Comparison of ENCODE assay signal across 8 cellular contexts in genomic region chr14:32711103-32711680, GRCh38.
DNase-seq lines count a peak whose midpoint lies in the region; ATAC-seq and TF ChIP-seq lines count a peak whose summit lies in the region.

No MANE protein-coding gene starts in this region.

- no peak overlapping the region for H3K4me3 ChIP-seq in choroid plexus epithelial cell (ENCODE audit: low read depth, low read length)

- no peaks in the 10 kb centered on the region for H3K36me3 Mint-ChIP-seq in activated CD4-positive, alpha-beta T cell treated with anti-CD3 and anti-CD28 coated beads, Interleukin-2, amount 10 ng/mL, durations not matched to agents 24 days and 14 days (ENCODE audit: low read depth)

- no peaks in the 10 kb centered on the region for H3K27me3 Mint-ChIP-seq in activated CD4-positive, alpha-beta T cell treated with anti-CD3 and anti-CD28 coated beads, Interleukin-2, amount 10 ng/mL, durations not matched to agents 24 days and 14 days

- H3K27ac Mint-ChIP-seq in activated CD4-positive, alpha-beta T cell treated with anti-CD3 and anti-CD28 coated beads, Interleukin-2, amount 10 ng/mL, durations not matched to agents 24 days and 14 days = no peak overlapping the region

- peak; percentile 62 for DNase-seq in activated CD4-positive, alpha-beta T cell treated with anti-CD3 and anti-CD28 coated beads, Interleukin-2, amount 10 ng/mL, durations not matched to agents 24 days and 14 days
- no peak for DNase-seq in activated CD4-positive, alpha-beta T cell treated with anti-CD3 and anti-CD28 coated beads for 1 hour
- DNase-seq in NCI-H774 (lab: John Stamatoyannopoulos, UW) = peak; percentile 73
- peak; percentile 75 for DNase-seq in choroid plexus epithelial cell (ENCODE audit: low read depth)
- peak; percentile 43 to 71 for DNase-seq in lung microvascular endothelial cell (ENCODE audit: low read depth in 2 of 2)
- DNase-seq in stimulated activated naive CD4-positive, alpha-beta T cell (lab: John Stamatoyannopoulos, UW) = no peak

- intact Hi-C loops in activated CD4-positive, alpha-beta T cell treated with anti-CD3 and anti-CD28 coated beads, Interleukin-2, amount 10 ng/mL, durations not matched to agents 24 days and 14 days (cut with micrococcal nuclease) = loop anchor here (2.0 to 5.0 kb wide), 2 partner anchors 1081 to 1590 kb away; no protein-coding TSS in a partner anchor

- ATAC-seq in HG03432 (IDR thresholded peaks at IDR 0.05; ENCODE audit: unreplicated experiment) (peak; percentile 65), HG02623 (IDR thresholded peaks at IDR 0.05; ENCODE audit: unreplicated experiment) (no peak)

- H3K9me3 Mint-ChIP-seq in activated CD4-positive, alpha-beta T cell treated with anti-CD3 and anti-CD28 coated beads, Interleukin-2, amount 10 ng/mL, durations not matched to agents 24 days and 14 days = no peaks in the 10 kb centered on the region

- H3K4me3 Mint-ChIP-seq in activated CD4-positive, alpha-beta T cell treated with anti-CD3 and anti-CD28 coated beads, Interleukin-2, amount 10 ng/mL, durations not matched to agents 24 days and 14 days = no peak overlapping the region

- peak; percentile 62 for TF ChIP-seq CTCF in choroid plexus epithelial cell (conservative IDR thresholded peaks at IDR 0.05; ENCODE audit: low read depth, low read length)

- H3K4me1 Mint-ChIP-seq in activated CD4-positive, alpha-beta T cell treated with anti-CD3 and anti-CD28 coated beads, Interleukin-2, amount 10 ng/mL, durations not matched to agents 24 days and 14 days = no peaks in the 10 kb centered on the region

Comparison
In these comparisons a context has a peak if more than half of its experiments do, and no peak if none do; other contexts are left out.
1. DNase-seq: peak in activated CD4-positive, alpha-beta T cell treated with anti-CD3 and anti-CD28 coated beads, Interleukin-2, amount 10 ng/mL, durations not matched to agents 24 days and 14 days (single experiment), NCI-H774 (single experiment), choroid plexus epithelial cell (single experiment) and lung microvascular endothelial cell (2 of 2); none in activated CD4-positive, alpha-beta T cell treated with anti-CD3 and anti-CD28 coated beads for 1 hour (single experiment) and stimulated activated naive CD4-positive, alpha-beta T cell (0 of 6).